In the genomic region with DNA sequence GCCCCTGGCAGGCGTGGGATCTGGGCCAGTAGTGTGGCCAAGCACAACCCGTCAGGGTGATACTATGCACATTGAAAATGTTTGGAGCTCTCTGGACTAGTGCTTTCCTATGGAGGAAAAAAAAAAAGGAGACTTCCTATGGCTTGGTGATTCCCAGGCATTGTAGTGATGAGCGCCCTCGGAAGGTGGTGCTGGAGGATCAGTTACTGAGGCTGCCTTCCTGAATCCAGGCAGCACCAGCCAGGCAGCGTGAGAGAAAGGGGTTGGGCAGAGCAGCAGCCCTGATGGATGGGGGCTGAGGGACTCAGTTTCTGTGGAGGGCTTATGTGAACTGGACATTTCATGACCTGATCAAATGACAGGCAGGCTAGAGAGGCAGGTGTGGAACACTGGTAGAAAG, we compare ENCODE assay signal across 27 cellular contexts.
"Had no signal": no experiment of that assay in that cellular context is flagged by ENCODE, and none has a peak within 500 bp of the region (broad histone marks: within the 10 kb centered on the region; RNA-seq: fewer than 3 reads in every experiment).

No MANE protein-coding gene starts in this region.

- H3K27ac ChIP-seq: breast epithelium, epithelial cell of prostate, esophagus squamous epithelium, heart right ventricle, neutrophil, skin epidermis, thoracic aorta, uterus had no signal

- H3K4me3 Mint-ChIP-seq: activated CD4-positive, alpha-beta T cell treated with anti-CD3 and anti-CD28 coated beads for 36 hours; activated CD8-positive, alpha-beta memory T cell treated with anti-CD3 and anti-CD28 coated beads, Interleukin-2, amount 10 ng/mL, durations not matched to agents 7 days and 5 days; activated CD8-positive, alpha-beta T cell treated with anti-CD3 and anti-CD28 coated beads, Interleukin-2, amount 10 ng/mL, durations not matched to agents 7 days and 5 days; activated T-cell treated with anti-CD3 and anti-CD28 coated beads, Interleukin-2, amount 50 U/mL, for 72 hours; naive thymus-derived CD8-positive, alpha-beta T cell; stimulated activated effector memory CD8-positive, alpha-beta T cell treated with anti-CD3 and anti-CD28 coated beads, Interleukin-12 subunit alpha, Interleukin-12 subunit beta, amount 100 ng/mL, for 72 hours; stimulated activated naive CD8-positive, alpha-beta T cell treated with anti-CD3 and anti-CD28 coated beads, Interleukin-15, Interleukin-2, amounts not matched to agents 100 ng/mL and 50 ng/mL, for 24 hours; T-cell; type B pancreatic cell had no signal

- H3K9me3 ChIP-seq: breast epithelium, esophagus squamous epithelium, heart right ventricle, neutrophil, thoracic aorta, uterus had no signal

- H3K4me1 Mint-ChIP-seq: activated CD4-positive, alpha-beta T cell treated with anti-CD3 and anti-CD28 coated beads for 36 hours had no signal

- H3K4me3 ChIP-seq: breast epithelium, esophagus squamous epithelium, heart right ventricle, skin epidermis, thoracic aorta, uterus had no signal

- H3K27ac Mint-ChIP-seq: activated CD4-positive, alpha-beta T cell treated with anti-CD3 and anti-CD28 coated beads for 36 hours; activated CD8-positive, alpha-beta memory T cell treated with anti-CD3 and anti-CD28 coated beads, Interleukin-2, amount 10 ng/mL, durations not matched to agents 7 days and 5 days; activated CD8-positive, alpha-beta T cell treated with anti-CD3 and anti-CD28 coated beads, Interleukin-2, amount 10 ng/mL, durations not matched to agents 7 days and 5 days; activated naive CD4-positive, alpha-beta T cell treated with anti-CD3 and anti-CD28 coated beads, Interleukin-2, amount 50 U/mL, for 72 hours; activated T-cell treated with anti-CD3 and anti-CD28 coated beads, Interleukin-2, amount 50 U/mL, for 72 hours; progenitor cell of endocrine pancreas; stimulated activated effector memory CD8-positive, alpha-beta T cell treated with anti-CD3 and anti-CD28 coated beads, Interleukin-12 subunit alpha, Interleukin-12 subunit beta, amount 100 ng/mL, for 72 hours; stimulated activated naive CD8-positive, alpha-beta T cell treated with anti-CD3 and anti-CD28 coated beads, Interleukin-15, Interleukin-2, amounts not matched to agents 100 ng/mL and 50 ng/mL, for 24 hours; T-cell; type B pancreatic cell had no signal

- H3K36me3 Mint-ChIP-seq: activated CD8-positive, alpha-beta memory T cell treated with anti-CD3 and anti-CD28 coated beads, Interleukin-2, amount 10 ng/mL, durations not matched to agents 7 days and 5 days; activated naive CD4-positive, alpha-beta T cell treated with anti-CD3 and anti-CD28 coated beads, Interleukin-2, amount 50 U/mL, for 72 hours; naive thymus-derived CD8-positive, alpha-beta T cell; stimulated activated effector memory CD8-positive, alpha-beta T cell treated with anti-CD3 and anti-CD28 coated beads, Interleukin-12 subunit alpha, Interleukin-12 subunit beta, amount 100 ng/mL, for 72 hours; T-cell; type B pancreatic cell had no signal

- H3K36me3 ChIP-seq: breast epithelium, esophagus squamous epithelium, heart right ventricle, neutrophil, thoracic aorta, uterus had no signal

- H3K9me3 Mint-ChIP-seq: activated naive CD4-positive, alpha-beta T cell treated with anti-CD3 and anti-CD28 coated beads, Interleukin-2, amount 50 U/mL, for 72 hours; activated T-cell treated with anti-CD3 and anti-CD28 coated beads, Interleukin-2, amount 50 U/mL, for 72 hours; naive thymus-derived CD8-positive, alpha-beta T cell; stimulated activated effector memory CD8-positive, alpha-beta T cell treated with anti-CD3 and anti-CD28 coated beads, Interleukin-12 subunit alpha, Interleukin-12 subunit beta, amount 100 ng/mL, for 72 hours; stimulated activated naive CD8-positive, alpha-beta T cell treated with anti-CD3 and anti-CD28 coated beads, Interleukin-15, Interleukin-2, amounts not matched to agents 100 ng/mL and 50 ng/mL, for 24 hours; T-cell; type B pancreatic cell had no signal

- DNase-seq: activated CD4-positive, alpha-beta T cell treated with anti-CD3 and anti-CD28 coated beads for 36 hours; activated CD4-positive, CD25-positive, alpha-beta regulatory T cell; activated CD8-positive, alpha-beta memory T cell treated with anti-CD3 and anti-CD28 coated beads, Interleukin-2, amount 10 ng/mL, durations not matched to agents 7 days and 5 days; activated CD8-positive, alpha-beta T cell treated with anti-CD3 and anti-CD28 coated beads, Interleukin-2, amount 10 ng/mL, durations not matched to agents 7 days and 5 days; activated naive CD4-positive, alpha-beta T cell; activated T-cell treated with anti-CD3 and anti-CD28 coated beads for 4 hours; activated T-cell treated with anti-CD3 and anti-CD28 coated beads, Interleukin-2, amount 50 U/mL, for 72 hours; central memory CD4-positive, alpha-beta T cell; esophagus squamous epithelium; foreskin melanocyte; heart right ventricle; left cardiac atrium; midbrain; naive thymus-derived CD8-positive, alpha-beta T cell; stimulated activated CD4-positive, alpha-beta T cell treated with anti-CD3 and anti-CD28 coated beads, Interleukin-4, amount 100 ng/mL, for 24 hours; T-cell; uterus had no signal

- H3K4me1 ChIP-seq: breast epithelium, esophagus squamous epithelium, heart right ventricle, uterus had no signal

- H3K27me3 ChIP-seq: breast epithelium, uterus had no signal
